In the genomic region with DNA sequence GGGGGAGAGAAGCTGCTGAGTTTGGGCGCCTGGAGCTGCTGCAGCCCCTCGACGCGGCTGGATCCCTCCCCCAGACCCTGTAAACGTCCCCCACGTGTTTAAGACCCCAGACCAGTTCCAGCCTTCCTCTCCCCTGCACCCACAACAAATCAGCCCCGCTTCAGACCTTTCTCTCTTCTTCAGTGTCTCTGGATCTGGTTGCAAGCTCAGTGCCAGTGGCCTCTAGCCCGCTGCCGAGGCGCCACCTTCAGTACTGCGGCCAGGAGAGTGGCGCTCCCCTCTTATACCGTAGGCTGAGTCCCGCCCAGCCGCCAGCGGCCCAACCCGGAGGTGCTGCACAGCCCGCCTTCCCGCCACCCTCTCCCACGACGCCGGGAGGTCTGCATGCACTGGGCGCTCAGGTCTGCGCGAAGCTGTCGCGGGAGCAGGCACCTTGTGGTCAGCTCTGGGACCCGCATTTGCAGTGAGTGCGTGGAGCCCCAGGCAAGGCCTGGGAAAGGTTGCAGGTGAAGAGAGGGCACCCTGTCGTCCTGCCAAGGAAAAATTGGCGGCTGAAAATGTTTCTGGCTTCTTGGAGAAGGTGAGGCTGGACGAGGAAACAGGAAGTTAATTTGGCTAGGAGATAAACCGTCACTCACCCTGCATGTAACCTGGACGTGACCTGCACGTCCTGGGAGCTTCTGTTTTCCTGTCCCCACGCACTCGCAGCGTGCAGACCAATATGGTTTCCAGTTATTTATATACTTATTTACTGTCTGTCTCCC, we compare ENCODE assay signal across 8 cellular contexts. TPM values are rescaled to one million over a fixed set of nuclear protein-coding genes. Genes with fewer than 3 reads are reported as not detected.
A peak's percentile ranks its signal among the peaks of the same experiment; 100 is the strongest.
DNase-seq lines count a peak whose midpoint lies in the region; ATAC-seq, FAIRE-seq and TF ChIP-seq lines count a peak whose summit lies in the region.

Gene C2CD4B, minus strand, starts transcription at position 257 of the 764 bp plus-strand sequence. CDS start 301 bp downstream, outside the sequence.

- peaks cover 6% of the 10 kb centered on the region for H3K4me1 Mint-ChIP-seq in activated naive CD8-positive, alpha-beta T cell treated with anti-CD3 and anti-CD28 coated beads, Interleukin-2, amount 10 ng/mL, durations not matched to agents 7 days and 5 days

- in situ Hi-C loops in gastrocnemius medialis (cut with MboI; ENCODE audit: low sequenced_read_pairs in 4 of 4), result no loop called here

- peak within 1 kb of the TSS; percentile 59 for H3K4me3 ChIP-seq in A549
- no peak within 1 kb of the TSS for H3K4me3 ChIP-seq in Loucy (ENCODE audit: low read length, poor library complexity, severe bottlenecking)
- H3K4me3 ChIP-seq in hepatocyte, result peak within 1 kb of the TSS; percentile 60
- peak within 1 kb of the TSS; percentile 47 to 56 (median 52) for H3K4me3 ChIP-seq in gastrocnemius medialis

- H3K9me3 ChIP-seq in A549 (no peaks in the 10 kb centered on the region), Loucy (ENCODE audit: insufficient read depth, low read depth, low read length) (no peaks in the 10 kb centered on the region), hepatocyte (ENCODE audit: low read depth) (no peaks in the 10 kb centered on the region), gastrocnemius medialis (no peaks in the 10 kb centered on the region)

- H3K27me3 ChIP-seq in Loucy (ENCODE audit: insufficient read depth, low read length, poor library complexity, severe bottlenecking), result no peaks in the 10 kb centered on the region
- peaks cover 54% of the 10 kb centered on the region for H3K27me3 ChIP-seq in hepatocyte
- H3K27me3 ChIP-seq in gastrocnemius medialis, result peaks cover 26 to 48% (median 41%) of the 10 kb centered on the region in 3 donors

- H3K27me3 Mint-ChIP-seq in activated naive CD8-positive, alpha-beta T cell treated with anti-CD3 and anti-CD28 coated beads, Interleukin-2, amount 10 ng/mL, durations not matched to agents 7 days and 5 days, result peaks cover 71% of the 10 kb centered on the region

- H3K4me1 ChIP-seq in A549 (no peaks in the 10 kb centered on the region), Loucy (ENCODE audit: insufficient read depth, low read length, poor library complexity, severe bottlenecking) (peaks cover 7% of the 10 kb centered on the region), hepatocyte (ENCODE audit: insufficient read depth) (peaks cover 6% of the 10 kb centered on the region), gastrocnemius medialis (peaks cover 0 to 2% of the 10 kb centered on the region in 2 donors)

- CTCF ChIA-PET in A549 (lab: Yijun Ruan, JAX), result interaction anchor here (0.6 to 2.0 kb wide), 21 partner anchors 13 to 931 kb away, joined by 3 to 14 read pairs (median 4); partner anchors contain the start of gene VPS13C

- H3K9ac ChIP-seq in Loucy (ENCODE audit: low read depth, low read length, poor library complexity, severe bottlenecking), result no peak within 1 kb of the TSS

- ATAC-seq in A549 (peak; percentile 72 to 90), gastrocnemius medialis (peak; percentile 53 to 57), GM18909 (IDR thresholded peaks at IDR 0.05; ENCODE audit: poor library complexity, unreplicated experiment) (no peak), GM18867 (IDR thresholded peaks at IDR 0.05; ENCODE audit: unreplicated experiment) (no peak)
- peak; percentile 69 for ATAC-seq in activated naive CD8-positive, alpha-beta T cell treated with anti-CD3 and anti-CD28 coated beads, Interleukin-2, amount 10 ng/mL, durations not matched to agents 7 days and 5 days (ENCODE audit: low read depth)

- peak; percentile 56 for TF ChIP-seq POLR2A in A549 (IDR thresholded peaks at IDR 0.05; ENCODE audit: low read length)
- peak; percentile 51 to 77 for TF ChIP-seq POLR2A in gastrocnemius medialis (IDR thresholded peaks at IDR 0.05)

- H3K9me3 Mint-ChIP-seq in activated naive CD8-positive, alpha-beta T cell treated with anti-CD3 and anti-CD28 coated beads, Interleukin-2, amount 10 ng/mL, durations not matched to agents 7 days and 5 days, result no peaks in the 10 kb centered on the region

- H3K27ac ChIP-seq in A549 (peak within 1 kb of the TSS; percentile 29 to 70; a peak in 5 of 6 replicates), hepatocyte (no peak within 1 kb of the TSS), gastrocnemius medialis (peak within 1 kb of the TSS; percentile 56 to 69 (median 64))

- no peak within 1 kb of the TSS for H3K27ac Mint-ChIP-seq in activated naive CD8-positive, alpha-beta T cell treated with anti-CD3 and anti-CD28 coated beads, Interleukin-2, amount 10 ng/mL, durations not matched to agents 7 days and 5 days

- POLR2A ChIA-PET in A549 (lab: Yijun Ruan, JAX), result no interaction called here
- POLR2A ChIA-PET in activated naive CD8-positive, alpha-beta T cell treated with anti-CD3 and anti-CD28 coated beads, Interleukin-2, amount 10 ng/mL, durations not matched to agents 7 days and 5 days (lab: Charles Lee), result no interaction called here

- TF ChIP-seq RAD21 in A549 (conservative IDR thresholded peaks at IDR 0.05 in 1 of 2, IDR thresholded peaks at IDR 0.05 in 1 of 2), result no peak

- no peak for TF ChIP-seq EP300 in A549 (IDR thresholded peaks at IDR 0.05)

- H3K4me3 Mint-ChIP-seq in activated naive CD8-positive, alpha-beta T cell treated with anti-CD3 and anti-CD28 coated beads, Interleukin-2, amount 10 ng/mL, durations not matched to agents 7 days and 5 days, result peak within 1 kb of the TSS; percentile 80

- DNase-seq in A549 (ENCODE audit: low read depth in 1 of 2, low spot score in 1 of 2) (peak; percentile 17 to 62), hepatocyte (ENCODE audit: low spot score) (peak; percentile 59), gastrocnemius medialis (no peak), SKM-1 (lab: John Stamatoyannopoulos, UW; ENCODE audit: unreplicated experiment) (no peak)
- peak; percentile 43 for DNase-seq in activated naive CD8-positive, alpha-beta T cell treated with anti-CD3 and anti-CD28 coated beads, Interleukin-2, amount 10 ng/mL, durations not matched to agents 7 days and 5 days

- no peak for FAIRE-seq in A549 (lab: Jason Lieb, UNC)

- intact Hi-C loops in gastrocnemius medialis (cut with DNase I; ENCODE audit: low total_unique reads), result no loop called here

- no peaks in the 10 kb centered on the region for H4K20me1 ChIP-seq in Loucy (ENCODE audit: insufficient read depth, low read length, poor library complexity, severe bottlenecking)
- no peaks in the 10 kb centered on the region for H4K20me1 ChIP-seq in hepatocyte (ENCODE audit: insufficient read depth, poor library complexity, severe bottlenecking)

- H3K79me2 ChIP-seq in Loucy (ENCODE audit: insufficient read depth, low read length) (no peaks in the 10 kb centered on the region), hepatocyte (no peaks in the 10 kb centered on the region)

- TF ChIP-seq CTCF in A549 (IDR thresholded peaks at IDR 0.05) (no peak), Loucy (conservative IDR thresholded peaks at IDR 0.05; ENCODE audit: low read length) (no peak), hepatocyte (IDR thresholded peaks at IDR 0.05; ENCODE audit: poor library complexity) (peak; percentile 11), gastrocnemius medialis (IDR thresholded peaks at IDR 0.05 in 4 of 5, conservative IDR thresholded peaks at IDR 0.05 in 1 of 5) (peak in 1 of 5 experiments; percentile 6)

- no peaks in the 10 kb centered on the region for H3K36me3 ChIP-seq in Loucy (ENCODE audit: insufficient read depth, low read length)
- H3K36me3 ChIP-seq in hepatocyte (replicated peaks; ENCODE audit: insufficient read depth, low read depth), result no peaks in the 10 kb centered on the region
- H3K36me3 ChIP-seq in gastrocnemius medialis, result no peaks in the 10 kb centered on the region

- H2AFZ ChIP-seq in Loucy (ENCODE audit: low read length), result peak within 1 kb of the TSS; percentile 74
- peak within 1 kb of the TSS; percentile 54 for H2AFZ ChIP-seq in hepatocyte

- no peaks in the 10 kb centered on the region for H3K9me2 ChIP-seq in Loucy (replicated peaks; ENCODE audit: low read depth, low read length)
- H3K9me2 ChIP-seq in hepatocyte (replicated peaks; ENCODE audit: insufficient read depth), result no peaks in the 10 kb centered on the region

- 41% methylated on average over 38 of the region's 38 CpGs for WGBS in A549 (ENCODE audit: missing lambda C conversion rate)
- 22% methylated on average over 38 of the region's 38 CpGs for WGBS in hepatocyte (ENCODE audit: low lambda C conversion rate, missing lambda C conversion rate)

- no peaks in the 10 kb centered on the region for H3F3A ChIP-seq in Loucy (ENCODE audit: low read depth)

- peak within 1 kb of the TSS; percentile 93 for H3K4me2 ChIP-seq in A549
- H3K4me2 ChIP-seq in Loucy (ENCODE audit: low read depth, low read length, poor library complexity, severe bottlenecking), result no peak within 1 kb of the TSS
- H3K4me2 ChIP-seq in hepatocyte, result peak within 1 kb of the TSS; percentile 92

- H3K36me3 Mint-ChIP-seq in activated naive CD8-positive, alpha-beta T cell treated with anti-CD3 and anti-CD28 coated beads, Interleukin-2, amount 10 ng/mL, durations not matched to agents 7 days and 5 days, result no peaks in the 10 kb centered on the region

TF ChIP-seq in A549, 52 proteins besides CTCF, POLR2A, EP300 and RAD21 (continues in another document):
- TF ChIP-seq RNF2 (IDR thresholded peaks at IDR 0.05; ENCODE audit: borderline replicate concordance, low read depth), result no peak
- TF ChIP-seq HEYL (CRISPR knock-in tag; IDR thresholded peaks at IDR 0.05), result no peak
- no peak for TF ChIP-seq NPAS2 (CRISPR knock-in tag; IDR thresholded peaks at IDR 0.05; ENCODE audit: borderline replicate concordance)
- TF ChIP-seq BHLHE40 (IDR thresholded peaks at IDR 0.05; ENCODE audit: low read depth, low read length), result no peak
- TF ChIP-seq E2F6 (IDR thresholded peaks at IDR 0.05; ENCODE audit: borderline replicate concordance, low read depth), result peak; percentile 95
- TF ChIP-seq EHMT2 (IDR thresholded peaks at IDR 0.05; ENCODE audit: low read depth), result no peak
- TF ChIP-seq MAX (IDR thresholded peaks at IDR 0.05), result peak; percentile 86

RNA-seq across cellular contexts. Expression of gene C2CD4B, which starts in this region (rescaled TPM):
- polyA plus RNA-seq in A549 (2011; rRNA removed), result 0.06 TPM in 1 of 2 replicates, not detected in the other
- polyA plus RNA-seq in A549 (2012; cell fraction: cytosol; rRNA removed), result 0.21 and 0.34 TPM in 2 replicates
- polyA plus RNA-seq in A549 (2012; cell fraction: nucleus; rRNA removed), result 0.28 and 0.58 TPM in 2 replicates
- polyA plus RNA-seq in A549 (2017; fragmentation: RNase III; extraction: RNeasy Plus Mini Kit Qiagen cat#74134 plus additional on column Dnase treatment), result 0.29 to 0.63 TPM (median 0.45 TPM) in 3 replicates
- polyA minus RNA-seq in A549 (2011; rRNA and poly(A)+ RNA removed), result not detected in 2 replicates
- total RNA-seq in activated naive CD8-positive, alpha-beta T cell treated with anti-CD3 and anti-CD28 coated beads, Interleukin-2, amount 10 ng/mL, durations not matched to agents 7 days and 5 days, result not detected
- total RNA-seq in hepatocyte, result 1.0 and 2.0 TPM in 2 replicates
- polyA plus RNA-seq in hepatocyte, result 2.6 and 6.2 TPM in 2 replicates
- total RNA-seq in gastrocnemius medialis, result 1 to 10 TPM; 1.5 to 3.2 (median 2.2) TPM

Comparison
In these comparisons a context has a peak if more than half of its experiments do, and no peak if none do; other contexts are left out.
1. Peak in DNase-seq, ATAC-seq, H3K4me3 ChIP-seq, H3K27ac ChIP-seq and H3K4me2 ChIP-seq in A549; RNA of the gene not detected or under 1 TPM.
2. Peak in DNase-seq and ATAC-seq in activated naive CD8-positive, alpha-beta T cell treated with anti-CD3 and anti-CD28 coated beads, Interleukin-2, amount 10 ng/mL, durations not matched to agents 7 days and 5 days; RNA of the gene not detected or under 1 TPM.
3. ATAC-seq: peak in gastrocnemius medialis (2 of 2); none in GM18909 (single experiment) and GM18867 (single experiment).